8 cellular contexts compared by ENCODE assay signal in the genomic region with DNA sequence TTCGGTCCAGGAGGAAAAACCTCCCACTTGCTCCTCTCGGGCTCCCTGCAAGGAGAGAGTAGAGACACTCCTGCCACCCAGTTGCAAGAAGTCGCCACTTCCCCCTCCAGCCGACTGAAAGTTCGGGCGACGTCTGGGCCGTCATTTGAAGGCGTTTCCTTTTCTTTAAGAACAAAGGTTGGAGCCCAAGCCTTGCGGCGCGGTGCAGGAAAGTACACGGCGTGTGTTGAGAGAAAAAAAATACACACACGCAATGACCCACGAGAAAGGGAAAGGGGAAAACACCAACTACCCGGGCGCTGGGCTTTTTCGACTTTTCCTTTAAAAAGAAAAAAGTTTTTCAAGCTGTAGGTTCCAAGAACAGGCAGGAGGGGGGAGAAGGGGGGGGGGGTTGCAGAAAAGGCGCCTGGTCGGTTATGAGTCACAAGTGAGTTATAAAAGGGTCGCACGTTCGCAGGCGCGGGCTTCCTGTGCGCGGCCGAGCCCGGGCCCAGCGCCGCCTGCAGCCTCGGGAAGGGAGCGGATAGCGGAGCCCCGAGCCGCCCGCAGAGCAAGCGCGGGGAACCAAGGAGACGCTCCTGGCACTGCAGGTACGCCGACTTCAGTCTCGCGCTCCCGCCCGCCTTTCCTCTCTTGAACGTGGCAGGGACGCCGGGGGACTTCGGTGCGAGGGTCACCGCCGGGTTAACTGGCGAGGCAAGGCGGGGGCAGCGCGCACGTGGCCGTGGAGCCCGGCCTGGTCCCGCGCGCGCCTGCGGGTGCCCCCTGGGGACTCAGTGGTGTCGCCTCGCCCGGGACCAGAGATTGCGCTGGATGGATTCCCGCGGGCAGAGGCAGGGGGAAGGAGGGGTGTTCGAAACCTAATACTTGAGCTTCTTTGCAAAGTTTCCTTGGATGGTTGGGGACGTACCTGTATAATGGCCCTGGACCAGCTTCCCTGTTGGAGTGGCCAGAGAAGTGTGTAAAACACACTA. TPM values are rescaled to one million over a fixed set of nuclear protein-coding genes. Genes with fewer than 3 reads are reported as not detected.
A peak's percentile ranks its signal among the peaks of the same experiment; 100 is the strongest.
DNase-seq lines count a peak whose midpoint lies in the region; ATAC-seq and TF ChIP-seq lines count a peak whose summit lies in the region.

No MANE protein-coding gene starts in this region.

- peaks cover 0 to 17% (median 8%) of the 10 kb centered on the region in 4 donors for H3K36me3 ChIP-seq in esophagus muscularis mucosa

- H3K4me3 Mint-ChIP-seq in natural killer cell treated with Interleukin-12 subunit alpha and Interleukin-12 subunit beta and Interleukin-15 and Interleukin-18, amount 100 ng/mL, for 72 hours = peak overlapping the region; percentile 89
- H3K4me3 Mint-ChIP-seq in stimulated activated naive CD8-positive, alpha-beta T cell treated with anti-CD3 and anti-CD28 coated beads, Interleukin-15, Interleukin-2, amounts not matched to agents 100 ng/mL and 50 ng/mL, for 24 hours = peak overlapping the region; percentile 90

- peaks cover 49% of the 10 kb centered on the region for H3K36me3 Mint-ChIP-seq in natural killer cell treated with Interleukin-12 subunit alpha and Interleukin-12 subunit beta and Interleukin-15 and Interleukin-18, amount 100 ng/mL, for 72 hours
- peaks cover 64% of the 10 kb centered on the region for H3K36me3 Mint-ChIP-seq in stimulated activated naive CD8-positive, alpha-beta T cell treated with anti-CD3 and anti-CD28 coated beads, Interleukin-15, Interleukin-2, amounts not matched to agents 100 ng/mL and 50 ng/mL, for 24 hours (ENCODE audit: low read depth)

- no peaks in the 10 kb centered on the region for H3K27me3 ChIP-seq in esophagus muscularis mucosa

- TF ChIP-seq CTCF in GM12873 (IDR thresholded peaks at IDR 0.05; ENCODE audit: insufficient read depth, low read depth, low read length, missing control alignments) = peak; percentile 5
- TF ChIP-seq CTCF in esophagus muscularis mucosa (IDR thresholded peaks at IDR 0.05) = peak in 1 of 3 experiments; percentile 30

- 1% methylated on average over 47 of the region's 74 CpGs for WGBS in esophagus muscularis mucosa

- DNase-seq in NCI-H2227 (lab: John Stamatoyannopoulos, UW; ENCODE audit: unreplicated experiment) (peak; percentile 60), esophagus muscularis mucosa (ENCODE audit: extremely low spot score) (no peak), epidermal melanocyte (ENCODE audit: insufficient read length, low spot score) (no peak)
- peak; percentile 61 for DNase-seq in activated CD8-positive, alpha-beta memory T cell treated with anti-CD3 and anti-CD28 coated beads, Interleukin-2, amount 50 U/mL, for 24 hours (ENCODE audit: extremely low read depth)
- DNase-seq in natural killer cell treated with Interleukin-12 subunit alpha and Interleukin-12 subunit beta and Interleukin-15 and Interleukin-18, amount 100 ng/mL, for 72 hours (ENCODE audit: low spot score) = peak; percentile 92

- H3K9me3 Mint-ChIP-seq in natural killer cell treated with Interleukin-12 subunit alpha and Interleukin-12 subunit beta and Interleukin-15 and Interleukin-18, amount 100 ng/mL, for 72 hours = no peaks in the 10 kb centered on the region
- peaks cover 5% of the 10 kb centered on the region for H3K9me3 Mint-ChIP-seq in stimulated activated naive CD8-positive, alpha-beta T cell treated with anti-CD3 and anti-CD28 coated beads, Interleukin-15, Interleukin-2, amounts not matched to agents 100 ng/mL and 50 ng/mL, for 24 hours

- H3K4me1 ChIP-seq in esophagus muscularis mucosa = peaks cover 0 to 20% (median 9%) of the 10 kb centered on the region in 4 donors

- peaks cover 51 to 81% of the 10 kb centered on the region in 2 donors for H3K4me1 Mint-ChIP-seq in natural killer cell treated with Interleukin-12 subunit alpha and Interleukin-12 subunit beta and Interleukin-15 and Interleukin-18, amount 100 ng/mL, for 72 hours (ENCODE audit: low read depth in 2 of 2)
- H3K4me1 Mint-ChIP-seq in stimulated activated naive CD8-positive, alpha-beta T cell treated with anti-CD3 and anti-CD28 coated beads, Interleukin-15, Interleukin-2, amounts not matched to agents 100 ng/mL and 50 ng/mL, for 24 hours (ENCODE audit: low read depth) = peaks cover 77% of the 10 kb centered on the region

- peak overlapping the region; percentile 55 to 65 (median 58) for H3K4me3 ChIP-seq in esophagus muscularis mucosa

- no peak for TF ChIP-seq POLR2A in esophagus muscularis mucosa (IDR thresholded peaks at IDR 0.05; ENCODE audit: low read depth)

- H3K27me3 Mint-ChIP-seq in natural killer cell treated with Interleukin-12 subunit alpha and Interleukin-12 subunit beta and Interleukin-15 and Interleukin-18, amount 100 ng/mL, for 72 hours = no peaks in the 10 kb centered on the region
- H3K27me3 Mint-ChIP-seq in stimulated activated naive CD8-positive, alpha-beta T cell treated with anti-CD3 and anti-CD28 coated beads, Interleukin-15, Interleukin-2, amounts not matched to agents 100 ng/mL and 50 ng/mL, for 24 hours = no peaks in the 10 kb centered on the region

- H3K27ac ChIP-seq in esophagus muscularis mucosa (replicated peaks in 1 of 4) = peak overlapping the region; percentile 18 to 46 (median 30)

- no peaks in the 10 kb centered on the region for H3K9me3 ChIP-seq in esophagus muscularis mucosa

- no peak for TF ChIP-seq EP300 in esophagus muscularis mucosa (IDR thresholded peaks at IDR 0.05)

- H3K27ac Mint-ChIP-seq in natural killer cell treated with Interleukin-12 subunit alpha and Interleukin-12 subunit beta and Interleukin-15 and Interleukin-18, amount 100 ng/mL, for 72 hours = peak overlapping the region; percentile 87 to 98
- peak overlapping the region; percentile 100 for H3K27ac Mint-ChIP-seq in stimulated activated naive CD8-positive, alpha-beta T cell treated with anti-CD3 and anti-CD28 coated beads, Interleukin-15, Interleukin-2, amounts not matched to agents 100 ng/mL and 50 ng/mL, for 24 hours

- peak; percentile 57 for ATAC-seq in HG02642 (IDR thresholded peaks at IDR 0.05; ENCODE audit: poor library complexity, unreplicated experiment)
- ATAC-seq in natural killer cell treated with Interleukin-12 subunit alpha and Interleukin-12 subunit beta and Interleukin-15 and Interleukin-18, amount 100 ng/mL, for 72 hours = peak; percentile 85 to 92

- intact Hi-C loops in esophagus muscularis mucosa (cut with DNase I) = no loop called here

RNA-seq across cellular contexts. Expression of a gene that starts 45.3 kb away (rescaled TPM):
- total RNA-seq in esophagus muscularis mucosa = 10 to 100 TPM; 22.0 to 31.8 (median 27.4) TPM
- total RNA-seq in natural killer cell treated with Interleukin-12 subunit alpha and Interleukin-12 subunit beta and Interleukin-15 and Interleukin-18, amount 100 ng/mL, for 72 hours = 10 to 100 TPM; 40.6 to 46.1 TPM

Comparison
In these comparisons a context has a peak if more than half of its experiments do, and no peak if none do; other contexts are left out.
1. DNase-seq: peak in NCI-H2227 (single experiment), activated CD8-positive, alpha-beta memory T cell treated with anti-CD3 and anti-CD28 coated beads, Interleukin-2, amount 50 U/mL, for 24 hours (single experiment) and natural killer cell treated with Interleukin-12 subunit alpha and Interleukin-12 subunit beta and Interleukin-15 and Interleukin-18, amount 100 ng/mL, for 72 hours (single experiment); none in esophagus muscularis mucosa (single experiment) and epidermal melanocyte (single experiment).